ENCODE assay signal across 1 cellular context in genomic region chr1:53195913-53196484, GRCh38.
A peak's percentile ranks its signal among the peaks of the same experiment; 100 is the strongest.
TF ChIP-seq lines count a peak whose summit lies in the region.

No MANE protein-coding gene starts in this region.

TF ChIP-seq in K562, 482 proteins besides CTCF, POLR2A, EP300 and RAD21:
- peak; percentile 45; the same call in 1 of the 2 replicates for TF ChIP-seq GATA2 (CRISPR knock-in tag; IDR thresholded peaks at IDR 0.05)
- TF ChIP-seq ARID1B (IDR thresholded peaks at IDR 0.05), result peak; percentile 49; the same call in 1 of the 2 replicates
- TF ChIP-seq NUFIP1 (IDR thresholded peaks at IDR 0.05; ENCODE audit: partially characterized antibody), result peak; percentile 51
- TF ChIP-seq ESRRA (IDR thresholded peaks at IDR 0.05; ENCODE audit: borderline replicate concordance, low read depth), result peak; percentile 66; the same call in 1 of the 2 replicates
- TF ChIP-seq NR4A1 (CRISPR knock-in tag; IDR thresholded peaks at IDR 0.05), result no peak
- no peak for TF ChIP-seq NR4A1 (tag; IDR thresholded peaks at IDR 0.05)
- TF ChIP-seq TRIM25 (IDR thresholded peaks at IDR 0.05; ENCODE audit: borderline replicate concordance), result no peak
- 0 out of 2 replicates have a peak, but pooled peaks have one; percentile 27 for TF ChIP-seq FOSL1 (tag; conservative IDR thresholded peaks at IDR 0.05)
- no peak for TF ChIP-seq PHTF2 (CRISPR knock-in tag; IDR thresholded peaks at IDR 0.05)
- TF ChIP-seq ETV6 (IDR thresholded peaks at IDR 0.05; ENCODE audit: borderline replicate concordance in 1 of 2, low read depth in 2 of 2, low read length in 1 of 2), result no peak
- TF ChIP-seq ETV6 (CRISPR knock-in tag; IDR thresholded peaks at IDR 0.05; ENCODE audit: borderline replicate concordance), result 0 out of 2 replicates have a peak, but pooled peaks have one; percentile 5
- 0 out of 2 replicates have a peak, but pooled peaks have one; percentile 41 for TF ChIP-seq MBD1 (CRISPR knock-in tag; IDR thresholded peaks at IDR 0.05)
- 0 out of 2 replicates have a peak, but pooled peaks have one; percentile 19 for TF ChIP-seq CAMTA2 (CRISPR knock-in tag; conservative IDR thresholded peaks at IDR 0.05)
- peak in 1 of 2 experiments; percentile 7; a peak in 1 of 4 replicates for TF ChIP-seq UBTF (IDR thresholded peaks at IDR 0.05; ENCODE audit: borderline replicate concordance in 1 of 2, low read depth in 2 of 2, low read length in 2 of 2)
- TF ChIP-seq WHSC1 (IDR thresholded peaks at IDR 0.05; ENCODE audit: low read length), result peak; percentile 81
- no peak for TF ChIP-seq HOXB6 (CRISPR knock-in tag; IDR thresholded peaks at IDR 0.05; ENCODE audit: borderline replicate concordance)
- TF ChIP-seq AFF1 (IDR thresholded peaks at IDR 0.05; ENCODE audit: low read depth in 1 of 2, partially characterized antibody in 2 of 2), result peak in 1 of 2 experiments; percentile 45
- no peak for TF ChIP-seq ARHGAP35 (IDR thresholded peaks at IDR 0.05; ENCODE audit: partially characterized antibody)
- TF ChIP-seq ZNF766 (CRISPR knock-in tag; conservative IDR thresholded peaks at IDR 0.05), result 0 out of 2 replicates have a peak, but pooled peaks have one; percentile 36
- TF ChIP-seq, protein P1, sequence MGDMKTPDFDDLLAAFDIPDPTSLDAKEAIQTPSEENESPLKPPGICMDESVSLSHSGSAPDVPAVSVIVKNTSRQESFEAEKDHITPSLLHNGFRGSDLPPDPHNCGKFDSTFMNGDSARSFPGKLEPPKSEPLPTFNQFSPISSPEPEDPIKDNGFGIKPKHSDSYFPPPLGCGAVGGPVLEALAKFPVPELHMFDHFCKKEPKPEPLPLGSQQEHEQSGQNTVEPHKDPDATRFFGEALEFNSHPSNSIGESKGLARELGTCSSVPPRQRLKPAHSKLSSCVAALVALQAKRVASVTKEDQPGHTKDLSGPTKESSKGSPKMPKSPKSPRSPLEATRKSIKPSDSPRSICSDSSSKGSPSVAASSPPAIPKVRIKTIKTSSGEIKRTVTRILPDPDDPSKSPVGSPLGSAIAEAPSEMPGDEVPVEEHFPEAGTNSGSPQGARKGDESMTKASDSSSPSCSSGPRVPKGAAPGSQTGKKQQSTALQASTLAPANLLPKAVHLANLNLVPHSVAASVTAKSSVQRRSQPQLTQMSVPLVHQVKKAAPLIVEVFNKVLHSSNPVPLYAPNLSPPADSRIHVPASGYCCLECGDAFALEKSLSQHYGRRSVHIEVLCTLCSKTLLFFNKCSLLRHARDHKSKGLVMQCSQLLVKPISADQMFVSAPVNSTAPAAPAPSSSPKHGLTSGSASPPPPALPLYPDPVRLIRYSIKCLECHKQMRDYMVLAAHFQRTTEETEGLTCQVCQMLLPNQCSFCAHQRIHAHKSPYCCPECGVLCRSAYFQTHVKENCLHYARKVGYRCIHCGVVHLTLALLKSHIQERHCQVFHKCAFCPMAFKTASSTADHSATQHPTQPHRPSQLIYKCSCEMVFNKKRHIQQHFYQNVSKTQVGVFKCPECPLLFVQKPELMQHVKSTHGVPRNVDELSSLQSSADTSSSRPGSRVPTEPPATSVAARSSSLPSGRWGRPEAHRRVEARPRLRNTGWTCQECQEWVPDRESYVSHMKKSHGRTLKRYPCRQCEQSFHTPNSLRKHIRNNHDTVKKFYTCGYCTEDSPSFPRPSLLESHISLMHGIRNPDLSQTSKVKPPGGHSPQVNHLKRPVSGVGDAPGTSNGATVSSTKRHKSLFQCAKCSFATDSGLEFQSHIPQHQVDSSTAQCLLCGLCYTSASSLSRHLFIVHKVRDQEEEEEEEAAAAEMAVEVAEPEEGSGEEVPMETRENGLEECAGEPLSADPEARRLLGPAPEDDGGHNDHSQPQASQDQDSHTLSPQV (IDR thresholded peaks at IDR 0.05), result peak; percentile 8; the same call in 1 of the 2 replicates
- TF ChIP-seq NR2C1 (IDR thresholded peaks at IDR 0.05), result peak; percentile 30; the same call in 1 of the 2 replicates
- 0 out of 2 replicates have a peak, but pooled peaks have one; percentile 40 for TF ChIP-seq NR2C1 (tag; IDR thresholded peaks at IDR 0.05)
- no peak for TF ChIP-seq TOE1 (IDR thresholded peaks at IDR 0.05; ENCODE audit: borderline replicate concordance)
- 0 out of 2 replicates have a peak, but pooled peaks have one; percentile 55 for TF ChIP-seq TOE1 (CRISPR knock-in tag; IDR thresholded peaks at IDR 0.05; ENCODE audit: borderline replicate concordance, low read depth)
- peak; percentile 34; the same call in 1 of the 2 replicates for TF ChIP-seq ELF2 (CRISPR knock-in tag; IDR thresholded peaks at IDR 0.05)
- peak; percentile 26; the same call in 1 of the 2 replicates for TF ChIP-seq HMBOX1 (IDR thresholded peaks at IDR 0.05)
- TF ChIP-seq GTF2E2 (tag; IDR thresholded peaks at IDR 0.05), result peak; percentile 48; the same call in 1 of the 2 replicates
- no peak for TF ChIP-seq HDAC6 (IDR thresholded peaks at IDR 0.05; ENCODE audit: low read depth, low read length)
- TF ChIP-seq SMARCC2 (IDR thresholded peaks at IDR 0.05; ENCODE audit: low read depth), result 0 out of 2 replicates have a peak, but pooled peaks have one; percentile 17
- TF ChIP-seq ARNT (IDR thresholded peaks at IDR 0.05), result peak in 1 of 2 experiments; percentile 53; a peak in 1 of 4 replicates
